Comparison of ENCODE assay signal across 25 cellular contexts in the genomic region with DNA sequence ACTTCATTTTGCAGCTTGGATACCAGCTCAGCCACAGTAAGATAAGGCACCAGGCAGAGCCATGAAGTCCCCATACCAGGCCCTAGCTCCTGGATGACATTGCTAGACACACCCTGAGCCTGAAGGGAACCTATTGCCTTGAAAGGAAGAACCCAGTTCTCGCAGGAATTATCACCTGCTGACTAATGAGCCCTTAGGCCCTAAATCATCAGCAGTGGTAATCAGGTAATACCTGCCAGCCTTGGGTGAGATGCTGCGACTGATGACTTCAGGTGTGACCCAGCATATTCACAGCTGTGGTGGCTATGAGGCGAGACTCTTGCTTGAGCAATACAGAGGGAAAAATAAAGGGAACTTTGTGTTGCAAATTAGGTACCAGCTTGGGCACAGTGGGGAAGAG.
"Had no signal": no experiment of that assay in that cellular context is flagged by ENCODE, and none has a peak within 500 bp of the region (broad histone marks: within the 10 kb centered on the region; RNA-seq: fewer than 3 reads in every experiment).

No MANE protein-coding gene starts in this region.

- H3K9me3 Mint-ChIP-seq: central memory CD8-positive, alpha-beta T cell; natural killer cell treated with Interleukin-12 subunit alpha and Interleukin-12 subunit beta and Interleukin-15 and Interleukin-18, amount 100 ng/mL, for 72 hours had no signal

- H3K27ac Mint-ChIP-seq: activated CD4-positive, alpha-beta memory T cell treated with anti-CD3 and anti-CD28 coated beads for 36 hours; activated naive CD4-positive, alpha-beta T cell treated with anti-CD3 and anti-CD28 coated beads, Interleukin-2, amount 10 ng/mL, durations not matched to agents 7 days and 5 days; activated naive CD8-positive, alpha-beta T cell treated with anti-CD3 and anti-CD28 coated beads, Interleukin-2, amount 10 ng/mL, durations not matched to agents 7 days and 5 days; activated T-helper 1 cell treated with anti-CD3 and anti-CD28 coated beads, Interleukin-12 subunit alpha, Interleukin-12 subunit beta, Interleukin-2, Interleukin-4 antibody, amounts not matched to agents 30 ng/mL and 10 ng/mL and 1 ng/mL, durations not matched to agents 14 hours and 24 hours and 36 hours; natural killer cell treated with Interleukin-12 subunit alpha and Interleukin-12 subunit beta and Interleukin-15 and Interleukin-18, amount 100 ng/mL, for 72 hours had no signal

- H3K27me3 ChIP-seq: heart left ventricle, left lung, right lobe of liver, tibial nerve had no signal

- H3K27me3 Mint-ChIP-seq: activated CD4-positive, alpha-beta memory T cell treated with anti-CD3 and anti-CD28 coated beads for 36 hours; central memory CD8-positive, alpha-beta T cell; natural killer cell treated with Interleukin-12 subunit alpha and Interleukin-12 subunit beta and Interleukin-15 and Interleukin-18, amount 100 ng/mL, for 72 hours had no signal

- H3K36me3 Mint-ChIP-seq: natural killer cell treated with Interleukin-12 subunit alpha and Interleukin-12 subunit beta and Interleukin-15 and Interleukin-18, amount 100 ng/mL, for 72 hours had no signal

- ATAC-seq: activated CD4-positive, CD25-positive, alpha-beta regulatory T cell treated with anti-CD3 and anti-CD28 coated beads, Interleukin-2, amount 50 U/mL, for 24 hours; left lung; lower lobe of right lung; mucosa of descending colon; right lobe of liver had no signal

- H3K4me3 ChIP-seq: heart left ventricle, left lung, lower lobe of right lung, mucosa of descending colon, right lobe of liver, tibial nerve had no signal

- DNase-seq: activated CD4-positive, alpha-beta memory T cell treated with anti-CD3 and anti-CD28 coated beads for 36 hours; activated CD4-positive, alpha-beta T cell treated with anti-CD3 and anti-CD28 coated beads for 48 hours; activated CD8-positive, alpha-beta memory T cell treated with anti-CD3 and anti-CD28 coated beads, Interleukin-2, amount 50 U/mL, for 4 hours; activated effector memory CD4-positive, alpha-beta T cell treated with anti-CD3 and anti-CD28 coated beads, Interleukin-2, amount 50 U/mL, for 16 hours; activated naive CD4-positive, alpha-beta T cell treated with anti-CD3 and anti-CD28 coated beads, Interleukin-2, amount 10 ng/mL, durations not matched to agents 7 days and 5 days; activated naive CD8-positive, alpha-beta T cell treated with anti-CD3 and anti-CD28 coated beads, Interleukin-2, amount 10 ng/mL, durations not matched to agents 7 days and 5 days; activated T-cell treated with anti-CD3 and anti-CD28 coated beads, Interleukin-2, amount 50 U/mL, for 1 hour; amniotic stem cell; dermis blood vessel endothelial cell; effector CD4-positive, alpha-beta T cell; erythroblast; foreskin fibroblast; heart left ventricle; left lung; lower lobe of right lung; mucosa of descending colon; right lobe of liver; stimulated activated CD4-positive, alpha-beta T cell treated with anti-CD3 and anti-CD28 coated beads, Interleukin-2, amount 100 ng/mL, for 48 hours; stimulated activated naive CD4-positive, alpha-beta T cell treated with Interleukin-2 at 50 U/mL for 16 hours had no signal

- H3K27ac ChIP-seq: heart left ventricle, left lung, lower lobe of right lung, right lobe of liver, tibial nerve, VCaP had no signal

- H3K4me3 Mint-ChIP-seq: activated CD4-positive, alpha-beta memory T cell treated with anti-CD3 and anti-CD28 coated beads for 36 hours; activated naive CD4-positive, alpha-beta T cell treated with anti-CD3 and anti-CD28 coated beads, Interleukin-2, amount 10 ng/mL, durations not matched to agents 7 days and 5 days; activated naive CD8-positive, alpha-beta T cell treated with anti-CD3 and anti-CD28 coated beads, Interleukin-2, amount 10 ng/mL, durations not matched to agents 7 days and 5 days; activated T-helper 1 cell treated with anti-CD3 and anti-CD28 coated beads, Interleukin-12 subunit alpha, Interleukin-12 subunit beta, Interleukin-2, Interleukin-4 antibody, amounts not matched to agents 30 ng/mL and 10 ng/mL and 1 ng/mL, durations not matched to agents 14 hours and 24 hours and 36 hours; central memory CD8-positive, alpha-beta T cell; natural killer cell treated with Interleukin-12 subunit alpha and Interleukin-12 subunit beta and Interleukin-15 and Interleukin-18, amount 100 ng/mL, for 72 hours had no signal

- H3K36me3 ChIP-seq: heart left ventricle, left lung, lower lobe of right lung, right lobe of liver, tibial nerve had no signal

- H3K4me1 Mint-ChIP-seq: activated naive CD4-positive, alpha-beta T cell treated with anti-CD3 and anti-CD28 coated beads, Interleukin-2, amount 10 ng/mL, durations not matched to agents 7 days and 5 days; activated naive CD8-positive, alpha-beta T cell treated with anti-CD3 and anti-CD28 coated beads, Interleukin-2, amount 10 ng/mL, durations not matched to agents 7 days and 5 days; central memory CD8-positive, alpha-beta T cell had no signal

- H3K4me1 ChIP-seq: heart left ventricle, left lung, lower lobe of right lung, tibial nerve had no signal
